Comparison of ENCODE assay signal across 34 cellular contexts in the genomic region with DNA sequence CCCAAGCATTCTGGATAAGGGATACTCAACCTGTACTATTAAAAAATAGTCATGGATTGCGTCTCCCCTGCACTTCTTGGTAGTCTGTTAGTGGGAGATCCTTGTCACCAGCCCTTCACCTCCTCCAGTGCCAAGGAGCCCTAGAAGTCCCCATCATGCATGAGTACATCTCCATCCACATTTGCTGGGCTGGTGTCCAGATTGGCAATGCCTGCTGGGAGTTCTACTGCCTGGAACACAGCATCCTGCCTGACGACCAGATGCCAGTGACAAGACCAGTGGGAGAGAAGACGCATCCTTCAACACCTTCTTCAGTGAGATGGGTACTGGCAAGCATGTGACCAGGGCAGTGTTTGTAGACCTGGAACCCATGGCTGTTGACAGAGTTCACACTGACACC.
"Had no signal": no experiment of that assay in that cellular context is flagged by ENCODE, and none has a peak within 500 bp of the region (broad histone marks: within the 10 kb centered on the region; RNA-seq: fewer than 3 reads in every experiment).

No MANE protein-coding gene starts in this region.

- H3K36me3 Mint-ChIP-seq: activated CD4-positive, alpha-beta memory T cell treated with anti-CD3 and anti-CD28 coated beads for 36 hours; activated CD8-positive, alpha-beta memory T cell treated with anti-CD3 and anti-CD28 coated beads, Interleukin-2, amount 10 ng/mL, durations not matched to agents 7 days and 5 days; activated naive CD4-positive, alpha-beta T cell treated with anti-CD3 and anti-CD28 coated beads, Interleukin-2, amount 50 U/mL, for 24 hours; activated naive CD8-positive, alpha-beta T cell treated with anti-CD3 and anti-CD28 coated beads for 36 hours had no signal

- H3K4me3 ChIP-seq: adrenal gland, body of pancreas, cardiac muscle cell, colonic mucosa, esophagus squamous epithelium, gastroesophageal sphincter had no signal

- H3K9me3 Mint-ChIP-seq: activated CD4-positive, alpha-beta T cell treated with anti-CD3 and anti-CD28 coated beads, Interleukin-2, amount 10 ng/mL, durations not matched to agents 24 days and 14 days; activated naive CD4-positive, alpha-beta T cell treated with anti-CD3 and anti-CD28 coated beads for 36 hours; activated naive CD4-positive, alpha-beta T cell treated with anti-CD3 and anti-CD28 coated beads, Interleukin-2, amount 50 U/mL, for 24 hours; activated naive CD8-positive, alpha-beta T cell treated with anti-CD3 and anti-CD28 coated beads for 36 hours; activated naive CD8-positive, alpha-beta T cell treated with anti-CD3 and anti-CD28 coated beads, Interleukin-2, amount 50 U/mL, for 24 hours; activated T-helper 1 cell treated with anti-CD3 and anti-CD28 coated beads, Interleukin-12 subunit alpha, Interleukin-12 subunit beta, Interleukin-2, Interleukin-4 antibody, amounts not matched to agents 30 ng/mL and 10 ng/mL and 1 ng/mL, durations not matched to agents 14 hours and 24 hours and 36 hours; activated T-helper 2 cell treated with anti-CD3 and anti-CD28 coated beads, Interferon-gamma antibody, Interleukin-2, Interleukin-4, amounts not matched to agents 10 μg/mL and 5 μg/mL and 100 μg/mL, durations not matched to agents 14 hours and 24 hours and 36 hours; T-helper 2 cell treated with Interferon-gamma antibody and Interleukin-4, amounts not matched to agents 5 μg/mL and 100 μg/mL, for 36 hours had no signal

- H3K4me1 ChIP-seq: adrenal gland, body of pancreas, colonic mucosa, esophagus squamous epithelium, gastroesophageal sphincter had no signal

- H3K27me3 ChIP-seq: adrenal gland, body of pancreas, cardiac muscle cell, colonic mucosa, gastroesophageal sphincter had no signal

- H3K4me1 Mint-ChIP-seq: activated CD4-positive, alpha-beta T cell treated with anti-CD3 and anti-CD28 coated beads for 36 hours; activated CD4-positive, alpha-beta T cell treated with anti-CD3 and anti-CD28 coated beads, Interleukin-2, amount 10 ng/mL, durations not matched to agents 24 days and 14 days; activated CD8-positive, alpha-beta memory T cell treated with anti-CD3 and anti-CD28 coated beads, Interleukin-2, amount 10 ng/mL, durations not matched to agents 7 days and 5 days; activated naive CD4-positive, alpha-beta T cell treated with anti-CD3 and anti-CD28 coated beads, Interleukin-2, amount 50 U/mL, for 24 hours; activated naive CD8-positive, alpha-beta T cell treated with anti-CD3 and anti-CD28 coated beads for 36 hours; activated naive CD8-positive, alpha-beta T cell treated with anti-CD3 and anti-CD28 coated beads, Interleukin-2, amount 50 U/mL, for 24 hours; T-helper 17 cell had no signal

- DNase-seq: activated CD4-positive, alpha-beta memory T cell treated with anti-CD3 and anti-CD28 coated beads for 36 hours; activated CD4-positive, alpha-beta T cell treated with anti-CD3 and anti-CD28 coated beads for 36 hours; activated CD4-positive, alpha-beta T cell treated with anti-CD3 and anti-CD28 coated beads, Interleukin-2, amount 10 ng/mL, durations not matched to agents 24 days and 14 days; activated CD4-positive, CD25-positive, alpha-beta regulatory T cell; activated CD4-positive, CD25-positive, alpha-beta regulatory T cell treated with anti-CD3 and anti-CD28 coated beads, Interleukin-2, amount 50 U/mL, for 72 hours; activated CD8-positive, alpha-beta memory T cell treated with anti-CD3 and anti-CD28 coated beads, Interleukin-2, amount 10 ng/mL, durations not matched to agents 7 days and 5 days; activated CD8-positive, alpha-beta memory T cell treated with anti-CD3 and anti-CD28 coated beads, Interleukin-2, amount 50 U/mL, for 4 hours; activated CD8-positive, alpha-beta T cell treated with anti-CD3 and anti-CD28 coated beads, Interleukin-2, amount 10 ng/mL, durations not matched to agents 7 days and 5 days; activated effector memory CD4-positive, alpha-beta T cell treated with anti-CD3 and anti-CD28 coated beads, Interleukin-2, amount 50 U/mL, for 16 hours; activated naive CD4-positive, alpha-beta T cell treated with anti-CD3 and anti-CD28 coated beads for 36 hours; activated naive CD8-positive, alpha-beta T cell treated with anti-CD3 and anti-CD28 coated beads for 36 hours; activated naive CD8-positive, alpha-beta T cell treated with anti-CD3 and anti-CD28 coated beads, Interleukin-2, amount 50 U/mL, for 24 hours; activated T-cell treated with anti-CD3 and anti-CD28 coated beads, Interleukin-2, amount 50 U/mL, for 1 hour; activated T-cell treated with anti-CD3 and anti-CD28 coated beads, Interleukin-2, amount 50 U/mL, for 48 hours; adrenal gland; amygdala; aorta; body of pancreas; central memory CD4-positive, alpha-beta T cell; cerebellar nuclear complex; colonic mucosa; effector CD8-positive, alpha-beta T cell; esophagus squamous epithelium; foreskin melanocyte; T-helper 1 cell; T-helper 17 cell; T1000 had no signal

- H3K4me3 Mint-ChIP-seq: activated CD4-positive, alpha-beta memory T cell treated with anti-CD3 and anti-CD28 coated beads for 36 hours; activated CD4-positive, alpha-beta T cell treated with anti-CD3 and anti-CD28 coated beads for 36 hours; activated CD4-positive, alpha-beta T cell treated with anti-CD3 and anti-CD28 coated beads, Interleukin-2, amount 10 ng/mL, durations not matched to agents 24 days and 14 days; activated CD8-positive, alpha-beta memory T cell treated with anti-CD3 and anti-CD28 coated beads, Interleukin-2, amount 10 ng/mL, durations not matched to agents 7 days and 5 days; activated CD8-positive, alpha-beta T cell treated with anti-CD3 and anti-CD28 coated beads, Interleukin-2, amount 10 ng/mL, durations not matched to agents 7 days and 5 days; activated naive CD4-positive, alpha-beta T cell treated with anti-CD3 and anti-CD28 coated beads for 36 hours; activated naive CD4-positive, alpha-beta T cell treated with anti-CD3 and anti-CD28 coated beads, Interleukin-2, amount 50 U/mL, for 24 hours; activated naive CD8-positive, alpha-beta T cell treated with anti-CD3 and anti-CD28 coated beads for 36 hours; activated naive CD8-positive, alpha-beta T cell treated with anti-CD3 and anti-CD28 coated beads, Interleukin-2, amount 50 U/mL, for 24 hours; activated T-helper 1 cell treated with anti-CD3 and anti-CD28 coated beads, Interleukin-12 subunit alpha, Interleukin-12 subunit beta, Interleukin-2, Interleukin-4 antibody, amounts not matched to agents 30 ng/mL and 10 ng/mL and 1 ng/mL, durations not matched to agents 14 hours and 24 hours and 36 hours; T-helper 17 cell; T-helper 2 cell treated with Interferon-gamma antibody and Interleukin-4, amounts not matched to agents 5 μg/mL and 100 μg/mL, for 36 hours had no signal

- H3K27ac Mint-ChIP-seq: activated CD4-positive, alpha-beta memory T cell treated with anti-CD3 and anti-CD28 coated beads for 36 hours; activated CD4-positive, alpha-beta T cell treated with anti-CD3 and anti-CD28 coated beads for 36 hours; activated CD4-positive, alpha-beta T cell treated with anti-CD3 and anti-CD28 coated beads, Interleukin-2, amount 10 ng/mL, durations not matched to agents 24 days and 14 days; activated CD8-positive, alpha-beta memory T cell treated with anti-CD3 and anti-CD28 coated beads, Interleukin-2, amount 10 ng/mL, durations not matched to agents 7 days and 5 days; activated CD8-positive, alpha-beta T cell treated with anti-CD3 and anti-CD28 coated beads, Interleukin-2, amount 10 ng/mL, durations not matched to agents 7 days and 5 days; activated naive CD4-positive, alpha-beta T cell treated with anti-CD3 and anti-CD28 coated beads for 36 hours; activated naive CD4-positive, alpha-beta T cell treated with anti-CD3 and anti-CD28 coated beads, Interleukin-2, amount 50 U/mL, for 24 hours; activated naive CD8-positive, alpha-beta T cell treated with anti-CD3 and anti-CD28 coated beads for 36 hours; activated naive CD8-positive, alpha-beta T cell treated with anti-CD3 and anti-CD28 coated beads, Interleukin-2, amount 50 U/mL, for 24 hours; activated T-helper 1 cell treated with anti-CD3 and anti-CD28 coated beads, Interleukin-12 subunit alpha, Interleukin-12 subunit beta, Interleukin-2, Interleukin-4 antibody, amounts not matched to agents 30 ng/mL and 10 ng/mL and 1 ng/mL, durations not matched to agents 14 hours and 24 hours and 36 hours; activated T-helper 2 cell treated with anti-CD3 and anti-CD28 coated beads, Interferon-gamma antibody, Interleukin-2, Interleukin-4, amounts not matched to agents 10 μg/mL and 5 μg/mL and 100 μg/mL, durations not matched to agents 14 hours and 24 hours and 36 hours; T-helper 17 cell; T-helper 2 cell treated with Interferon-gamma antibody and Interleukin-4, amounts not matched to agents 5 μg/mL and 100 μg/mL, for 36 hours had no signal

- H3K27ac ChIP-seq: adrenal gland, body of pancreas, cardiac muscle cell, colonic mucosa, epithelial cell of prostate, esophagus squamous epithelium, gastroesophageal sphincter had no signal

- H3K36me3 ChIP-seq: adrenal gland, cardiac muscle cell, colonic mucosa, esophagus squamous epithelium, gastroesophageal sphincter had no signal

- ATAC-seq: activated CD4-positive, alpha-beta T cell treated with anti-CD3 and anti-CD28 coated beads for 36 hours; activated CD8-positive, alpha-beta memory T cell treated with anti-CD3 and anti-CD28 coated beads, Interleukin-2, amount 10 ng/mL, durations not matched to agents 7 days and 5 days; activated CD8-positive, alpha-beta T cell treated with anti-CD3 and anti-CD28 coated beads, Interleukin-2, amount 10 ng/mL, durations not matched to agents 7 days and 5 days; activated naive CD8-positive, alpha-beta T cell treated with anti-CD3 and anti-CD28 coated beads, Interleukin-2, amount 50 U/mL, for 24 hours; body of pancreas; gastroesophageal sphincter; T-helper 17 cell had no signal

- H3K27me3 Mint-ChIP-seq: activated CD4-positive, alpha-beta memory T cell treated with anti-CD3 and anti-CD28 coated beads for 36 hours; activated CD4-positive, alpha-beta T cell treated with anti-CD3 and anti-CD28 coated beads for 36 hours; activated CD4-positive, alpha-beta T cell treated with anti-CD3 and anti-CD28 coated beads, Interleukin-2, amount 10 ng/mL, durations not matched to agents 24 days and 14 days; activated CD8-positive, alpha-beta memory T cell treated with anti-CD3 and anti-CD28 coated beads, Interleukin-2, amount 10 ng/mL, durations not matched to agents 7 days and 5 days; activated naive CD8-positive, alpha-beta T cell treated with anti-CD3 and anti-CD28 coated beads for 36 hours; activated naive CD8-positive, alpha-beta T cell treated with anti-CD3 and anti-CD28 coated beads, Interleukin-2, amount 50 U/mL, for 24 hours had no signal

- H3K9me3 ChIP-seq: adrenal gland, body of pancreas, colonic mucosa, esophagus squamous epithelium, gastroesophageal sphincter had no signal
